8 cellular contexts compared by ENCODE assay signal in the genomic region with DNA sequence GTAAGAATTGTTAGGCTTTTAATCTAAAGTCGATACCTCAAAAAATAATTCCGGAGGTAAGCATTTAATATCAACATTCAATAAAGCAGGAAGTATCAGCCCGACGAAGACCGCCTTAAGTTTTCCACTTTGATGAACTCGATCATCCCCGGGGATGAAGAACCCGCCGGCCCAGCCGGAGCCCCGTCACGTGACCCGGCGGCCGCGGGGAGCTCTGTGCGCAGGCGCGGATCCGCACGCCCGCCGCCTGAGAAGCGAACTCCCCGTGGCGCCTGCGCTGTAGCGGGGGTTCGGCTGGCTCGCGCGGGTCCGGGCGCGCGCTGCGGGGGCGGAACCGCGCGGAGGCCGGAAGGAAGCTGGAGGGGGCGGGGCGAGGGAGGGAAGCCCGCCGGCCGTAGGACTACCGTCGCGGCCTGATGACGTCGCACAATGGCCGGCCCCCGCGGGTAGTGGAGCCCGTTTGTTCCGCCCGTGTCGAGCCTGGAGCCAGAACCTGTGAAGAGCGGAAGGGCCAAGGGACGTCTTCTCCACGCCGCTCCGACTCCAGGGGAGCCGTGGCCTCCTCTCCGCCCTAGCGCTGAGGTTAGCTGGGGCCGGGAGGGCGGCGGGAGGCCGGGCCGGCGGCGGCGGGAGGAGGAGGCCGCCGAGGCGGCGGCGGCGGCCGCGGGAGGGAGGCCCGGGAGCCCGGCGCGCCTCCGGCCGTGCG. TPM values are rescaled to one million over a fixed set of nuclear protein-coding genes. Genes with fewer than 3 reads are reported as not detected.
DNase-seq lines count a peak whose midpoint lies in the region; ATAC-seq, FAIRE-seq and TF ChIP-seq lines count a peak whose summit lies in the region.

A gene (plus strand): TSS at position 419 of the 706 bp plus-strand sequence. CDS start 6,721 bp downstream, outside the sequence.

- H3K79me2 ChIP-seq in H1 (ENCODE audit: control insufficient read depth in 1 of 2, insufficient read depth in 2 of 2, low read length in 2 of 2), result peaks cover 16 to 39% of the 10 kb centered on the region in 2 experiments

- TF ChIP-seq CTCF in H1 (IDR thresholded peaks at IDR 0.05; ENCODE audit: control extremely low read depth in 1 of 3, insufficient read depth in 1 of 3, low read depth in 1 of 3, low read length in 3 of 3), result no peak

- peak within 1 kb of the TSS; percentile 87 to 96 (median 92) for H3K9ac ChIP-seq in H1 (replicated peaks in 1 of 4; ENCODE audit: extremely low read depth in 1 of 4, low read depth in 3 of 4, low read length in 3 of 4)
- peak within 1 kb of the TSS; percentile 91 for H3K9ac ChIP-seq in mesenchymal stem cell (ENCODE audit: low read length)

- H4K5ac ChIP-seq in H1 (ENCODE audit: insufficient read length, low read depth, low read length), result peak within 1 kb of the TSS; percentile 97

- peak within 1 kb of the TSS; percentile 71 for H3K27ac ChIP-seq in CD8-positive, alpha-beta memory T cell (ENCODE audit: low read depth, low read length)
- H3K27ac ChIP-seq in H1 (ENCODE audit: low read depth, low read length), result peak within 1 kb of the TSS; percentile 91; the same call in 1 of the 2 replicates
- H3K27ac ChIP-seq in mesenchymal stem cell (ENCODE audit: low read length, poor library complexity, severe bottlenecking), result peak within 1 kb of the TSS; percentile 66

- CTCF ChIA-PET in CD8-positive, alpha-beta memory T cell (lab: Charles Lee), result interaction anchor here (0.9 to 1.8 kb wide), 12 partner anchors 9 to 647 kb away, joined by 3 to 10 read pairs (median 3); a partner anchor contains a TSS
- CTCF ChIA-PET in H1 (lab: Charles Lee; ENCODE audit: partially characterized antibody), result interaction anchor here (1.0 to 2.0 kb wide), 5 partner anchors 10 to 42 kb away, joined by 3 to 5 read pairs (median 4); no protein-coding TSS in a partner anchor

- peak within 1 kb of the TSS; percentile 85 to 95 (median 87) for H3K4me3 Mint-ChIP-seq in CD8-positive, alpha-beta memory T cell

- H2AFZ ChIP-seq in H1 (ENCODE audit: low read length) (peak within 1 kb of the TSS; percentile 65; the same call in 1 of the 2 replicates), mesenchymal stem cell (ENCODE audit: low read depth, low read length) (peak within 1 kb of the TSS; percentile 75)

- peaks cover 6 to 19% of the 10 kb centered on the region in 2 experiments for H4K20me1 ChIP-seq in H1 (replicated peaks in 1 of 2; ENCODE audit: control insufficient read depth in 1 of 2, insufficient read depth in 2 of 2, low read length in 2 of 2)

- H3K4me3 ChIP-seq in CD8-positive, alpha-beta memory T cell (ENCODE audit: low read length), result peak within 1 kb of the TSS; percentile 60
- H3K4me3 ChIP-seq in H1 (ENCODE audit: extremely low read depth in 1 of 4, insufficient read depth in 2 of 4, low read depth in 3 of 4, low read length in 4 of 4), result peak within 1 kb of the TSS; percentile 84 to 99 (median 86)
- H3K4me3 ChIP-seq in mesenchymal stem cell (ENCODE audit: insufficient read depth in 1 of 2, low read depth in 1 of 2, low read length in 2 of 2), result peak within 1 kb of the TSS; percentile 84 to 99

- no peaks in the 10 kb centered on the region for H3K27me3 Mint-ChIP-seq in CD8-positive, alpha-beta memory T cell

- peak within 1 kb of the TSS; percentile 78 to 96 (median 90) for H3K27ac Mint-ChIP-seq in CD8-positive, alpha-beta memory T cell

- H3K79me1 ChIP-seq in H1 (ENCODE audit: low read depth, low read length), result peaks cover 7% of the 10 kb centered on the region
- peaks cover 21% of the 10 kb centered on the region for H3K79me1 ChIP-seq in mesenchymal stem cell (replicated peaks; ENCODE audit: low read length, poor library complexity, severe bottlenecking)

- no peak for FAIRE-seq in H1 (lab: Jason Lieb, UNC)

- H3K4me2 ChIP-seq in H1 (ENCODE audit: insufficient read depth in 1 of 2, low read depth in 2 of 2, low read length in 2 of 2) (peak within 1 kb of the TSS; percentile 94 to 96), mesenchymal stem cell (ENCODE audit: low read length, poor library complexity, severe bottlenecking) (peak within 1 kb of the TSS; percentile 99)

- H2BK5ac ChIP-seq in H1 (ENCODE audit: low read depth, low read length), result peak within 1 kb of the TSS; percentile 93; the same call in 1 of the 2 replicates
- no peak within 1 kb of the TSS for H2BK5ac ChIP-seq in mesenchymal stem cell (ENCODE audit: low read depth, low read length, poor library complexity, severe bottlenecking)

- POLR2A ChIA-PET in CD8-positive, alpha-beta memory T cell (lab: Charles Lee), result interaction anchor here (0.5 to 2.1 kb wide), 15 partner anchors 8 to 1167 kb away, joined by 3 to 18 read pairs (median 4); no protein-coding TSS in a partner anchor
- POLR2A ChIA-PET in H1 (lab: Charles Lee; ENCODE audit: partially characterized antibody), result interaction anchor here (0.6 to 1.9 kb wide), 9 partner anchors 9 to 444 kb away, joined by 3 to 9 read pairs (median 4); a partner anchor contains a TSS

- no peaks in the 10 kb centered on the region for H3K9me3 Mint-ChIP-seq in CD8-positive, alpha-beta memory T cell

- H3K4ac ChIP-seq in H1 (replicated peaks; ENCODE audit: insufficient read length, low read depth, low read length) (peak within 1 kb of the TSS; percentile 90), mesenchymal stem cell (ENCODE audit: low read depth in 1 of 2, low read length in 2 of 2) (peak within 1 kb of the TSS; percentile 87 to 94)

- no peak for TF ChIP-seq EP300 in H1 (IDR thresholded peaks at IDR 0.05; ENCODE audit: borderline replicate concordance in 1 of 2, low read depth in 2 of 2, low read length in 2 of 2)

- H2AK5ac ChIP-seq in H1 (ENCODE audit: low read depth, low read length), result no peak within 1 kb of the TSS; the same call in 1 of the 2 replicates
- H2AK5ac ChIP-seq in mesenchymal stem cell (ENCODE audit: low read length, severe bottlenecking), result no peak within 1 kb of the TSS

- no peak within 1 kb of the TSS for H2BK20ac ChIP-seq in H1 (ENCODE audit: low read length)

- no peaks in the 10 kb centered on the region for H3K27me3 ChIP-seq in CD8-positive, alpha-beta memory T cell (ENCODE audit: insufficient read depth, low read length, poor library complexity, severe bottlenecking)
- H3K27me3 ChIP-seq in H1 (replicated peaks in 1 of 4; ENCODE audit: control insufficient read depth in 3 of 4, extremely low read depth in 1 of 4, insufficient read depth in 3 of 4, low read length in 3 of 4) (peaks cover 0 to 3% (median 0%) of the 10 kb centered on the region in 4 experiments; a peak in 1 of 7 replicates), mesenchymal stem cell (ENCODE audit: control insufficient read depth in 1 of 2, insufficient read depth in 1 of 2, low read length in 2 of 2) (no peaks in the 10 kb centered on the region)

- ATAC-seq in GM21367 (IDR thresholded peaks at IDR 0.05; ENCODE audit: unreplicated experiment), result peak; percentile 59

- H2BK12ac ChIP-seq in H1 (ENCODE audit: low read depth, low read length) (peak within 1 kb of the TSS; percentile 69; the same call in 1 of the 2 replicates), mesenchymal stem cell (ENCODE audit: low read length in 2 of 2) (no peak within 1 kb of the TSS)

- H3K4me1 Mint-ChIP-seq in CD8-positive, alpha-beta memory T cell, result peaks cover 22 to 42% (median 34%) of the 10 kb centered on the region in 3 donors

- TF ChIP-seq RAD21 in H1 (IDR thresholded peaks at IDR 0.05 in 1 of 2, conservative IDR thresholded peaks at IDR 0.05 in 1 of 2; ENCODE audit: low read depth in 2 of 2, low read length in 2 of 2), result no peak

- peak within 1 kb of the TSS; percentile 98 for H4K8ac ChIP-seq in H1 (ENCODE audit: extremely low read depth, insufficient read depth, low read length)
- peak within 1 kb of the TSS; percentile 98 for H4K8ac ChIP-seq in mesenchymal stem cell (ENCODE audit: low read length)

- H3K14ac ChIP-seq in H1 (ENCODE audit: insufficient read length) (no peak within 1 kb of the TSS), mesenchymal stem cell (ENCODE audit: low read length in 2 of 2) (peak within 1 kb of the TSS in 1 of 2 experiments; percentile 90)

- H3K23me2 ChIP-seq in H1 (ENCODE audit: low read depth, low read length), result peaks cover 8% of the 10 kb centered on the region

- DNase-seq in CD8-positive, alpha-beta memory T cell, result peak; percentile 95 to 99 (median 96)
- DNase-seq in HUDEP-2 (lab: John Stamatoyannopoulos, UW; ENCODE audit: unreplicated experiment in 76 of 76), result peak in 74 of 76 experiments; percentile 43 to 97 (median 90)
- peak; percentile 87 for DNase-seq in NOMO-1 treated with dmso at 0.1 percent for 144 hours (lab: John Stamatoyannopoulos, UW; ENCODE audit: unreplicated experiment)
- DNase-seq in activated CD8-positive, alpha-beta memory T cell treated with anti-CD3 and anti-CD28 coated beads for 48 hours (ENCODE audit: low read depth in 2 of 3, low spot score in 2 of 3), result peak; percentile 97 to 99 (median 98)
- peak; percentile 77 to 94 for DNase-seq in H1 (ENCODE audit: low read depth in 1 of 2, low spot score in 2 of 2)
- peak; percentile 93 for DNase-seq in mesenchymal stem cell
- DNase-seq in stimulated activated CD8-positive, alpha-beta memory T cell treated with anti-CD3 and anti-CD28 coated beads, Interleukin-12 subunit alpha, Interleukin-12 subunit beta, amount 100 ng/mL, for 24 hours (ENCODE audit: extremely low read depth), result peak; percentile 96

- H3K23ac ChIP-seq in H1 (ENCODE audit: insufficient read length) (no peak within 1 kb of the TSS), mesenchymal stem cell (ENCODE audit: low read length in 2 of 2) (no peak within 1 kb of the TSS)

- H2BK15ac ChIP-seq in H1 (ENCODE audit: low read length), result 0 out of 2 replicates have a peak within 1 kb of the TSS, but pooled peaks have one; percentile 25
- peak within 1 kb of the TSS; percentile 83 for H2BK15ac ChIP-seq in mesenchymal stem cell (ENCODE audit: low read depth, poor library complexity, severe bottlenecking)

- H3K9me3 ChIP-seq in CD8-positive, alpha-beta memory T cell (ENCODE audit: low read length), result no peaks in the 10 kb centered on the region
- H3K9me3 ChIP-seq in H1 (ENCODE audit: insufficient read depth in 2 of 2, low read depth in 1 of 2, low read length in 1 of 2) (no peaks in the 10 kb centered on the region), mesenchymal stem cell (ENCODE audit: control insufficient read depth, low read length) (no peaks in the 10 kb centered on the region)

- no peak within 1 kb of the TSS for H4K91ac ChIP-seq in H1 (replicated peaks; ENCODE audit: insufficient read length, low read length)
- peak within 1 kb of the TSS; percentile 96 for H4K91ac ChIP-seq in mesenchymal stem cell (ENCODE audit: low read length)

- H3K18ac ChIP-seq in H1 (ENCODE audit: extremely low read depth, low read length) (peak within 1 kb of the TSS; percentile 93), mesenchymal stem cell (ENCODE audit: low read depth in 1 of 2, low read length in 2 of 2) (peak within 1 kb of the TSS; percentile 89 to 98)

- H3K4me1 ChIP-seq in CD8-positive, alpha-beta memory T cell (ENCODE audit: insufficient read depth, low read length), result peaks cover 26% of the 10 kb centered on the region
- H3K4me1 ChIP-seq in H1 (replicated peaks in 1 of 4; ENCODE audit: control insufficient read depth in 3 of 4, insufficient read depth in 4 of 4, low read length in 3 of 4), result peaks cover 0 to 10% (median 5%) of the 10 kb centered on the region in 4 experiments; a peak in 5 of 7 replicates
- H3K4me1 ChIP-seq in mesenchymal stem cell (ENCODE audit: control insufficient read depth, insufficient read depth, low read depth, low read length), result peaks cover 9% of the 10 kb centered on the region

- 0% methylated on average over 30 of the region's 90 CpGs; no CpG with 5 or more reads in 1 of the 2 experiments for WGBS in H1 (ENCODE audit: extremely low coverage in 1 of 2, insufficient coverage in 1 of 2, insufficient read length in 1 of 2, insufficient replicate concordance in 2 of 2, low coverage in 1 of 2, low lambda C conversion rate in 2 of 2, missing lambda C conversion rate in 1 of 2), 2 experiments
- under 1% methylated on average over 62 of the region's 90 CpGs for WGBS in mesenchymal stem cell

- H3K36me3 ChIP-seq in CD8-positive, alpha-beta memory T cell (ENCODE audit: insufficient read depth, low read length), result peaks cover 8% of the 10 kb centered on the region
- peaks cover 0 to 8% (median under 1%) of the 10 kb centered on the region in 4 experiments; a peak in 2 of 8 replicates for H3K36me3 ChIP-seq in H1 (ENCODE audit: control insufficient read depth in 2 of 4, insufficient read depth in 4 of 4, low read length in 3 of 4)
- peaks cover 16 to 17% of the 10 kb centered on the region in 2 experiments for H3K36me3 ChIP-seq in mesenchymal stem cell (ENCODE audit: control insufficient read depth in 1 of 2, insufficient read depth in 2 of 2, low read depth in 1 of 2, low read length in 2 of 2)

- H2BK120ac ChIP-seq in H1 (replicated peaks; ENCODE audit: low read depth, low read length) (no peak within 1 kb of the TSS), mesenchymal stem cell (ENCODE audit: low read depth, low read length) (peak within 1 kb of the TSS; percentile 61)

- TF ChIP-seq POLR2A in H1 (IDR thresholded peaks at IDR 0.05; ENCODE audit: control extremely low read depth in 1 of 2, low read depth in 2 of 2, low read length in 2 of 2), result peak in 1 of 2 experiments; percentile 86; a peak in 2 of 3 replicates

- H3K56ac ChIP-seq in H1 (replicated peaks; ENCODE audit: insufficient read length, low read depth, low read length), result peak within 1 kb of the TSS; percentile 84

- peaks cover 0 to 33% (median under 1%) of the 10 kb centered on the region in 3 donors for H3K36me3 Mint-ChIP-seq in CD8-positive, alpha-beta memory T cell

RNA-seq across cellular contexts. Expression of the gene that starts here (rescaled TPM):
- total RNA-seq in CD8-positive, alpha-beta memory T cell, result 100 to 1,000 TPM in 1 of 2 experiments, 10 to 100 TPM in 1; 91.4 to 102 TPM
- 21.6 TPM for polyA plus RNA-seq in CD8-positive, alpha-beta memory T cell
- total RNA-seq in H1 (2021; fragmentation: NEBNext Ultra II Directional; extraction: Animal tissue kit (Norgen Biotek cat#: 25700)), result 70.3 and 73.2 TPM in 2 replicates
- polyA plus RNA-seq in H1 (2011; rRNA removed), result 12.1 and 19.2 TPM in 2 replicates
- 17.0 TPM for polyA plus RNA-seq in H1 (2011; cell fraction: cytosol; rRNA removed)
- polyA plus RNA-seq in H1 (2011; cell fraction: nucleus; rRNA removed), result 42.7 TPM
- 44.2 to 48.4 TPM (median 46.4 TPM) in 4 replicates for polyA plus RNA-seq in H1 (2012, experiment 1 of 2)
- 35.2 TPM for polyA plus RNA-seq in H1 (2012, experiment 2 of 2)
- 47.2 TPM for polyA plus RNA-seq in H1 (2013, experiment 1 of 2)
- 44.5 TPM for polyA plus RNA-seq in H1 (2013, experiment 2 of 2)
- polyA minus RNA-seq in H1 (2011; rRNA and poly(A)+ RNA removed), result 6.4 and 11.1 TPM in 2 replicates
- 19.7 TPM for polyA minus RNA-seq in H1 (2011; cell fraction: cytosol; rRNA and poly(A)+ RNA removed)
- 18.5 TPM for polyA minus RNA-seq in H1 (2011; cell fraction: nucleus; rRNA and poly(A)+ RNA removed)
- 20.8 TPM for polyA plus RNA-seq in mesenchymal stem cell (2013, experiment 1 of 2)
- polyA plus RNA-seq in mesenchymal stem cell (2013, experiment 2 of 2), result 19.8 TPM

Comparison
In these comparisons a context has a peak if more than half of its experiments do, and no peak if none do; other contexts are left out.
1. Peak in every context shown above with its lines: DNase-seq, ATAC-seq, H3K4me3 ChIP-seq and H3K27ac ChIP-seq.